In the genomic region with DNA sequence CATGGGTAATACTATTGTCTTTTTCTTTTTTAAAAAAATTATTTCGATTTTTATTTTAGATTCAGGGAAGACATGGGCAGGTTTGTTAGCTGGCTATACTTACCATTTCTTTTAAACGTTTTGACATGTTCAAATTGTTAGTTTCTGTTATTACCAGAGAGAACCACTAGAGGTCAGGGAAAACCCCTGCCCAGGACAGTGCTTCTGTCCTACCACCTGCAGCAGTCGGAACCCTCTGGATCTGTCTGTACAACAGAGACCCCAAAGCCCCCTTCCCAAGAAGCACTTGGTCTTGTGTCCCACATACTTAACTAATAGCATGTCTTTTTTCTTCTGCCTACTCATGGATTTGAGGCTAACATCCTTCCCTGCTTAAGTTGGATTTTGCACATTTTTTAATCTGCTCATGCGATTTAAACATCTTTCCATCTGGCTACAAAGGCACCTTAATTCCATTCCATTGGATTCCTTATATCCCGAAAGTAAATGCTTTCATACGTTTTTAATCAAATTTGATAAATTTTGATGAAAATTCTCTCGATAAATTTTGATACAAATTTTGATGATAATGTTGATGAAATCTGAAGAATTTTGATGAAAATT, we compare ENCODE assay signal across 8 cellular contexts.
DNase-seq lines count a peak whose midpoint lies in the region; ATAC-seq and TF ChIP-seq lines count a peak whose summit lies in the region.

No MANE protein-coding gene starts in this region.

- H3K4me3 ChIP-seq in retinal pigment epithelial cell (ENCODE audit: low read length), result no peak overlapping the region

- DNase-seq in CD1c-positive myeloid dendritic cell (ENCODE audit: extremely low spot score) (peak; percentile 51), NCI-H1092 (lab: John Stamatoyannopoulos, UW) (peak; percentile 39), glomerular visceral epithelial cell (ENCODE audit: extremely low spot score) (peak; percentile 46), retinal pigment epithelial cell (ENCODE audit: low read depth) (no peak)
- DNase-seq in activated CD8-positive, alpha-beta memory T cell treated with anti-CD3 and anti-CD28 coated beads, Interleukin-2, amount 50 U/mL, for 48 hours, result no peak

- no peak overlapping the region for H3K27ac ChIP-seq in VCaP

- ATAC-seq in GM18508 (IDR thresholded peaks at IDR 0.05; ENCODE audit: insufficient read depth, unreplicated experiment), result peak; percentile 93
- peak; percentile 93 for ATAC-seq in HG02759 (IDR thresholded peaks at IDR 0.05; ENCODE audit: unreplicated experiment)

- peak; percentile 88 for TF ChIP-seq CTCF in VCaP (conservative IDR thresholded peaks at IDR 0.05)
- peak; percentile 86 for TF ChIP-seq CTCF in retinal pigment epithelial cell (conservative IDR thresholded peaks at IDR 0.05; ENCODE audit: low read depth, low read length)

Comparison
In these comparisons a context has a peak if more than half of its experiments do, and no peak if none do; other contexts are left out.
1. DNase-seq: peak in CD1c-positive myeloid dendritic cell (single experiment), NCI-H1092 (single experiment) and glomerular visceral epithelial cell (single experiment); none in retinal pigment epithelial cell (single experiment) and activated CD8-positive, alpha-beta memory T cell treated with anti-CD3 and anti-CD28 coated beads, Interleukin-2, amount 50 U/mL, for 48 hours (single experiment).